1 cellular context compared by ENCODE assay signal in the genomic region with DNA sequence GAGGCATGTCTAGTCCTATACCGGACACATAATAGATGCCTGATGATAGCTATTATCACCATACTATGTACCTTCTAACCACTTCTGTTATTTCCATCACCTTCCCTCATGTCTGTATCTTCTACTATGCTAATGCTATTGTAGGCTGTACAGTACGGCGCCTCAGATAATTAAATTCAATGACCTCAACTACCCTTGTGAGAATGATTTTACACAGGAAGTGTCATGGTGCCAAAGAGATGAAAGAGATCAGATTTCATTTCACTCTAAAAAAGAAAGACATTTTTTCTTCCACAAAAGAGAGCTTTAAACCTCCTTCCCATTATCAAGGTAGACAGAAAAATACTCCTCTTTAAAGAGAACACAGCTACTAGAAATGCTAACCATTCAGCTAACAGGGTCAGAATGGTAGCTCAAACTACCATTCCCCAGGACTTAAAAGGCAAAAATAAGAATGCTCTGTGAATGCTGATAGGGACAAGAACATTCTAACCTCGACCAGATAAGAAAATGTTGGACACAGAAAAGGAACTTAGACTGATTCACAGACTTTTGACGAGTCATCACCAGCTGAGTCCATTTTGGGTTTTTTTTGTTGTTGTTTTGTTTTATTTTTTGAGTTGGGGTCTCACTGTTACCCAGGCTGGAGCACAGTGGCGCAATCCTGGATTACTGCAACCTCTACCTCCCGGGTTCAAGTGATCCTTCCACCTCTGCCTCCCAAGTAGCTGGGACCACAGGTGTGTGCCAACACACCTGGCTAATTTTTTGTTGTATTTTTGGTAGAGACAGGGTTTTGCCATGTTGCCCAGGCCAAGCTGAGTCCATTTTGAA.
TF ChIP-seq lines count a peak whose summit lies in the region.

No MANE protein-coding gene starts in this region.

TF ChIP-seq in HepG2, 621 proteins besides CTCF, POLR2A, EP300 and RAD21 (continued from another document):
- TF ChIP-seq, protein P1, sequence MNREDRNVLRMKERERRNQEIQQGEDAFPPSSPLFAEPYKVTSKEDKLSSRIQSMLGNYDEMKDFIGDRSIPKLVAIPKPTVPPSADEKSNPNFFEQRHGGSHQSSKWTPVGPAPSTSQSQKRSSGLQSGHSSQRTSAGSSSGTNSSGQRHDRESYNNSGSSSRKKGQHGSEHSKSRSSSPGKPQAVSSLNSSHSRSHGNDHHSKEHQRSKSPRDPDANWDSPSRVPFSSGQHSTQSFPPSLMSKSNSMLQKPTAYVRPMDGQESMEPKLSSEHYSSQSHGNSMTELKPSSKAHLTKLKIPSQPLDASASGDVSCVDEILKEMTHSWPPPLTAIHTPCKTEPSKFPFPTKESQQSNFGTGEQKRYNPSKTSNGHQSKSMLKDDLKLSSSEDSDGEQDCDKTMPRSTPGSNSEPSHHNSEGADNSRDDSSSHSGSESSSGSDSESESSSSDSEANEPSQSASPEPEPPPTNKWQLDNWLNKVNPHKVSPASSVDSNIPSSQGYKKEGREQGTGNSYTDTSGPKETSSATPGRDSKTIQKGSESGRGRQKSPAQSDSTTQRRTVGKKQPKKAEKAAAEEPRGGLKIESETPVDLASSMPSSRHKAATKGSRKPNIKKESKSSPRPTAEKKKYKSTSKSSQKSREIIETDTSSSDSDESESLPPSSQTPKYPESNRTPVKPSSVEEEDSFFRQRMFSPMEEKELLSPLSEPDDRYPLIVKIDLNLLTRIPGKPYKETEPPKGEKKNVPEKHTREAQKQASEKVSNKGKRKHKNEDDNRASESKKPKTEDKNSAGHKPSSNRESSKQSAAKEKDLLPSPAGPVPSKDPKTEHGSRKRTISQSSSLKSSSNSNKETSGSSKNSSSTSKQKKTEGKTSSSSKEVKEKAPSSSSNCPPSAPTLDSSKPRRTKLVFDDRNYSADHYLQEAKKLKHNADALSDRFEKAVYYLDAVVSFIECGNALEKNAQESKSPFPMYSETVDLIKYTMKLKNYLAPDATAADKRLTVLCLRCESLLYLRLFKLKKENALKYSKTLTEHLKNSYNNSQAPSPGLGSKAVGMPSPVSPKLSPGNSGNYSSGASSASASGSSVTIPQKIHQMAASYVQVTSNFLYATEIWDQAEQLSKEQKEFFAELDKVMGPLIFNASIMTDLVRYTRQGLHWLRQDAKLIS (CRISPR knock-in tag; IDR thresholded peaks at IDR 0.05) = no peak
- TF ChIP-seq, protein P2, sequence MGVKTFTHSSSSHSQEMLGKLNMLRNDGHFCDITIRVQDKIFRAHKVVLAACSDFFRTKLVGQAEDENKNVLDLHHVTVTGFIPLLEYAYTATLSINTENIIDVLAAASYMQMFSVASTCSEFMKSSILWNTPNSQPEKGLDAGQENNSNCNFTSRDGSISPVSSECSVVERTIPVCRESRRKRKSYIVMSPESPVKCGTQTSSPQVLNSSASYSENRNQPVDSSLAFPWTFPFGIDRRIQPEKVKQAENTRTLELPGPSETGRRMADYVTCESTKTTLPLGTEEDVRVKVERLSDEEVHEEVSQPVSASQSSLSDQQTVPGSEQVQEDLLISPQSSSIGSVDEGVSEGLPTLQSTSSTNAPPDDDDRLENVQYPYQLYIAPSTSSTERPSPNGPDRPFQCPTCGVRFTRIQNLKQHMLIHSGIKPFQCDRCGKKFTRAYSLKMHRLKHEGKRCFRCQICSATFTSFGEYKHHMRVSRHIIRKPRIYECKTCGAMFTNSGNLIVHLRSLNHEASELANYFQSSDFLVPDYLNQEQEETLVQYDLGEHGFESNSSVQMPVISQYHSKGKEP (CRISPR knock-in tag; IDR thresholded peaks at IDR 0.05) = no peak
- TF ChIP-seq ZNF367 (CRISPR knock-in tag; IDR thresholded peaks at IDR 0.05; ENCODE audit: borderline replicate concordance) (no peak), FIP1L1 (IDR thresholded peaks at IDR 0.05; ENCODE audit: borderline replicate concordance, insufficient read depth, low read depth, low read length) (no peak), ZNF780A (CRISPR knock-in tag; IDR thresholded peaks at IDR 0.05) (no peak), NPAS2 (CRISPR knock-in tag; IDR thresholded peaks at IDR 0.05; ENCODE audit: borderline replicate concordance) (no peak)
- TF ChIP-seq, protein P3, sequence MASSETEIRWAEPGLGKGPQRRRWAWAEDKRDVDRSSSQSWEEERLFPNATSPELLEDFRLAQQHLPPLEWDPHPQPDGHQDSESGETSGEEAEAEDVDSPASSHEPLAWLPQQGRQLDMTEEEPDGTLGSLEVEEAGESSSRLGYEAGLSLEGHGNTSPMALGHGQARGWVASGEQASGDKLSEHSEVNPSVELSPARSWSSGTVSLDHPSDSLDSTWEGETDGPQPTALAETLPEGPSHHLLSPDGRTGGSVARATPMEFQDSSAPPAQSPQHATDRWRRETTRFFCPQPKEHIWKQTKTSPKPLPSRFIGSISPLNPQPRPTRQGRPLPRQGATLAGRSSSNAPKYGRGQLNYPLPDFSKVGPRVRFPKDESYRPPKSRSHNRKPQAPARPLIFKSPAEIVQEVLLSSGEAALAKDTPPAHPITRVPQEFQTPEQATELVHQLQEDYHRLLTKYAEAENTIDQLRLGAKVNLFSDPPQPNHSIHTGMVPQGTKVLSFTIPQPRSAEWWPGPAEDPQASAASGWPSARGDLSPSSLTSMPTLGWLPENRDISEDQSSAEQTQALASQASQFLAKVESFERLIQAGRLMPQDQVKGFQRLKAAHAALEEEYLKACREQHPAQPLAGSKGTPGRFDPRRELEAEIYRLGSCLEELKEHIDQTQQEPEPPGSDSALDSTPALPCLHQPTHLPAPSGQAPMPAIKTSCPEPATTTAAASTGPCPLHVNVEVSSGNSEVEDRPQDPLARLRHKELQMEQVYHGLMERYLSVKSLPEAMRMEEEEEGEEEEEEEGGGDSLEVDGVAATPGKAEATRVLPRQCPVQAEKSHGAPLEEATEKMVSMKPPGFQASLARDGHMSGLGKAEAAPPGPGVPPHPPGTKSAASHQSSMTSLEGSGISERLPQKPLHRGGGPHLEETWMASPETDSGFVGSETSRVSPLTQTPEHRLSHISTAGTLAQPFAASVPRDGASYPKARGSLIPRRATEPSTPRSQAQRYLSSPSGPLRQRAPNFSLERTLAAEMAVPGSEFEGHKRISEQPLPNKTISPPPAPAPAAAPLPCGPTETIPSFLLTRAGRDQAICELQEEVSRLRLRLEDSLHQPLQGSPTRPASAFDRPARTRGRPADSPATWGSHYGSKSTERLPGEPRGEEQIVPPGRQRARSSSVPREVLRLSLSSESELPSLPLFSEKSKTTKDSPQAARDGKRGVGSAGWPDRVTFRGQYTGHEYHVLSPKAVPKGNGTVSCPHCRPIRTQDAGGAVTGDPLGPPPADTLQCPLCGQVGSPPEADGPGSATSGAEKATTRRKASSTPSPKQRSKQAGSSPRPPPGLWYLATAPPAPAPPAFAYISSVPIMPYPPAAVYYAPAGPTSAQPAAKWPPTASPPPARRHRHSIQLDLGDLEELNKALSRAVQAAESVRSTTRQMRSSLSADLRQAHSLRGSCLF (CRISPR knock-in tag; IDR thresholded peaks at IDR 0.05; ENCODE audit: borderline replicate concordance) = no peak
- TF ChIP-seq, protein P4, sequence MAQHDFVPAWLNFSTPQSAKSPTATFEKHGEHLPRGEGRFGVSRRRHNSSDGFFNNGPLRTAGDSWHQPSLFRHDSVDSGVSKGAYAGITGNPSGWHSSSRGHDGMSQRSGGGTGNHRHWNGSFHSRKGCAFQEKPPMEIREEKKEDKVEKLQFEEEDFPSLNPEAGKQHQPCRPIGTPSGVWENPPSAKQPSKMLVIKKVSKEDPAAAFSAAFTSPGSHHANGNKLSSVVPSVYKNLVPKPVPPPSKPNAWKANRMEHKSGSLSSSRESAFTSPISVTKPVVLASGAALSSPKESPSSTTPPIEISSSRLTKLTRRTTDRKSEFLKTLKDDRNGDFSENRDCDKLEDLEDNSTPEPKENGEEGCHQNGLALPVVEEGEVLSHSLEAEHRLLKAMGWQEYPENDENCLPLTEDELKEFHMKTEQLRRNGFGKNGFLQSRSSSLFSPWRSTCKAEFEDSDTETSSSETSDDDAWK (CRISPR knock-in tag; IDR thresholded peaks at IDR 0.05) = no peak
